In genomic region chr1:56029329-56030003, GRCh38 we compare ENCODE assay signal across 1 cellular context.
TF ChIP-seq lines count a peak whose summit lies in the region.

No MANE protein-coding gene starts in this region.

TF ChIP-seq in HepG2, 621 proteins besides CTCF, POLR2A, EP300 and RAD21 (continued from another document):
- TF ChIP-seq, protein P1, sequence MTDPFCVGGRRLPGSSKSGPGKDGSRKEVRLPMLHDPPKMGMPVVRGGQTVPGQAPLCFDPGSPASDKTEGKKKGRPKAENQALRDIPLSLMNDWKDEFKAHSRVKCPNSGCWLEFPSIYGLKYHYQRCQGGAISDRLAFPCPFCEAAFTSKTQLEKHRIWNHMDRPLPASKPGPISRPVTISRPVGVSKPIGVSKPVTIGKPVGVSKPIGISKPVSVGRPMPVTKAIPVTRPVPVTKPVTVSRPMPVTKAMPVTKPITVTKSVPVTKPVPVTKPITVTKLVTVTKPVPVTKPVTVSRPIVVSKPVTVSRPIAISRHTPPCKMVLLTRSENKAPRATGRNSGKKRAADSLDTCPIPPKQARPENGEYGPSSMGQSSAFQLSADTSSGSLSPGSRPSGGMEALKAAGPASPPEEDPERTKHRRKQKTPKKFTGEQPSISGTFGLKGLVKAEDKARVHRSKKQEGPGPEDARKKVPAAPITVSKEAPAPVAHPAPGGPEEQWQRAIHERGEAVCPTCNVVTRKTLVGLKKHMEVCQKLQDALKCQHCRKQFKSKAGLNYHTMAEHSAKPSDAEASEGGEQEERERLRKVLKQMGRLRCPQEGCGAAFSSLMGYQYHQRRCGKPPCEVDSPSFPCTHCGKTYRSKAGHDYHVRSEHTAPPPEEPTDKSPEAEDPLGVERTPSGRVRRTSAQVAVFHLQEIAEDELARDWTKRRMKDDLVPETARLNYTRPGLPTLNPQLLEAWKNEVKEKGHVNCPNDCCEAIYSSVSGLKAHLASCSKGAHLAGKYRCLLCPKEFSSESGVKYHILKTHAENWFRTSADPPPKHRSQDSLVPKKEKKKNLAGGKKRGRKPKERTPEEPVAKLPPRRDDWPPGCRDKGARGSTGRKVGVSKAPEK (CRISPR knock-in tag; IDR thresholded peaks at IDR 0.05; ENCODE audit: borderline replicate concordance) = no peak
- TF ChIP-seq SMC3 (IDR thresholded peaks at IDR 0.05; ENCODE audit: low read length) = peak; percentile 17; the same call in 1 of the 2 replicates
